9 cellular contexts compared by ENCODE assay signal in genomic region chr17:58693208-58693607, GRCh38. TPM values are rescaled to one million over a fixed set of nuclear protein-coding genes. Genes with fewer than 3 reads are reported as not detected.
A peak's percentile ranks its signal among the peaks of the same experiment; 100 is the strongest.
DNase-seq lines count a peak whose midpoint lies in the region; ATAC-seq and TF ChIP-seq lines count a peak whose summit lies in the region.
"Had no signal": no experiment of that assay in that cellular context is flagged by ENCODE, and none has a peak within 500 bp of the region (broad histone marks: within the 10 kb centered on the region; RNA-seq: fewer than 3 reads in every experiment).

No MANE protein-coding gene starts in this region.

- H3K9me3 ChIP-seq in KOPT-K1 (ENCODE audit: insufficient read depth, low read length, poor library complexity, severe bottlenecking): peaks cover 5% of the 10 kb centered on the region

- H3K27ac ChIP-seq in KOPT-K1 (ENCODE audit: low read depth, low read length, poor library complexity, severe bottlenecking): peak overlapping the region; percentile 83

- intact Hi-C loops in CD14-positive monocyte (cut with micrococcal nuclease): loop anchor here in 1 of 2 donors (10.0 kb wide), 1 partner anchor 48 kb away; no protein-coding TSS in a partner anchor

- H3K4me3 Mint-ChIP-seq in CD14-positive monocyte (peak overlapping the region; percentile 88 to 93), nephron (peak overlapping the region; percentile 84 to 94 (median 89))
- H3K4me3 Mint-ChIP-seq in central memory CD8-positive, alpha-beta T cell: peak overlapping the region; percentile 93

- peaks cover 42% of the 10 kb centered on the region for H3K36me3 ChIP-seq in KOPT-K1 (ENCODE audit: insufficient read depth, low read length)

- peaks cover 0 to 4% (median 0%) of the 10 kb centered on the region in 7 donors for H3K9me3 Mint-ChIP-seq in CD14-positive monocyte
- no peaks in the 10 kb centered on the region for H3K9me3 Mint-ChIP-seq in central memory CD8-positive, alpha-beta T cell
- H3K9me3 Mint-ChIP-seq in nephron: no peaks in the 10 kb centered on the region

- ATAC-seq in central memory CD8-positive, alpha-beta T cell (replicated peaks; ENCODE audit: extremely low read depth, poor library complexity, severe bottlenecking): no peak
- ATAC-seq in activated CD4-positive, CD25-positive, alpha-beta regulatory T cell treated with anti-CD3 and anti-CD28 coated beads, Interleukin-2, amount 50 U/mL, for 24 hours: no peak

- peaks cover 0 to 1% of the 10 kb centered on the region in 2 donors for H3K36me3 Mint-ChIP-seq in CD14-positive monocyte
- peaks cover 10% of the 10 kb centered on the region for H3K36me3 Mint-ChIP-seq in central memory CD8-positive, alpha-beta T cell (ENCODE audit: insufficient read depth)
- H3K36me3 Mint-ChIP-seq in nephron (ENCODE audit: low read depth): no peaks in the 10 kb centered on the region

- H3K27ac Mint-ChIP-seq in CD14-positive monocyte (peak overlapping the region; percentile 81 to 94 (median 93)), nephron (peak overlapping the region; percentile 85 to 95 (median 86))
- H3K27ac Mint-ChIP-seq in central memory CD8-positive, alpha-beta T cell (ENCODE audit: low read depth): peak overlapping the region; percentile 90

- H3K27me3 Mint-ChIP-seq in CD14-positive monocyte (ENCODE audit: low read depth in 3 of 3) (peaks cover 0 to 3% (median 2%) of the 10 kb centered on the region in 3 donors), nephron (ENCODE audit: low read depth) (no peaks in the 10 kb centered on the region)
- no peaks in the 10 kb centered on the region for H3K27me3 Mint-ChIP-seq in central memory CD8-positive, alpha-beta T cell

- DNase-seq in CD14-positive monocyte (ENCODE audit: low spot score): no peak
- DNase-seq in central memory CD8-positive, alpha-beta T cell (ENCODE audit: low spot score in 2 of 2): no peak
- DNase-seq in NK-92 (lab: John Stamatoyannopoulos, UW; ENCODE audit: unreplicated experiment): no peak
- DNase-seq in stimulated activated CD4-positive, alpha-beta T cell treated with anti-CD3 and anti-CD28 coated beads, Interleukin-15, amount 100 ng/mL, for 24 hours: no peak
- DNase-seq in kidney tubule cell (ENCODE audit: low spot score): no peak
- DNase-seq: stimulated activated CD8-positive, alpha-beta memory T cell treated with anti-CD3 and anti-CD28 coated beads, Interleukin-4, amount 100 ng/mL, for 48 hours had no signal

- peaks cover 16% of the 10 kb centered on the region for H3K4me1 Mint-ChIP-seq in CD14-positive monocyte
- peaks cover 17% of the 10 kb centered on the region for H3K4me1 Mint-ChIP-seq in central memory CD8-positive, alpha-beta T cell
- H3K4me1 Mint-ChIP-seq in nephron: peaks cover 19% of the 10 kb centered on the region

- TF ChIP-seq CTCF in CD14-positive monocyte (IDR thresholded peaks at IDR 0.05): no peak
- no peak for TF ChIP-seq CTCF in nephron (IDR thresholded peaks at IDR 0.05; ENCODE audit: unreplicated experiment in 3 of 3)

RNA-seq across cellular contexts. Expression of gene RAD51C, which starts 0.8 kb away (rescaled TPM):
- 10 to 100 TPM; 13.1 to 14.5 TPM for polyA plus RNA-seq in CD14-positive monocyte

RNA-seq across cellular contexts. Expression of gene TEX14, which starts 1.4 kb away (rescaled TPM):
- not detected for polyA plus RNA-seq in CD14-positive monocyte
